In the genomic region with DNA sequence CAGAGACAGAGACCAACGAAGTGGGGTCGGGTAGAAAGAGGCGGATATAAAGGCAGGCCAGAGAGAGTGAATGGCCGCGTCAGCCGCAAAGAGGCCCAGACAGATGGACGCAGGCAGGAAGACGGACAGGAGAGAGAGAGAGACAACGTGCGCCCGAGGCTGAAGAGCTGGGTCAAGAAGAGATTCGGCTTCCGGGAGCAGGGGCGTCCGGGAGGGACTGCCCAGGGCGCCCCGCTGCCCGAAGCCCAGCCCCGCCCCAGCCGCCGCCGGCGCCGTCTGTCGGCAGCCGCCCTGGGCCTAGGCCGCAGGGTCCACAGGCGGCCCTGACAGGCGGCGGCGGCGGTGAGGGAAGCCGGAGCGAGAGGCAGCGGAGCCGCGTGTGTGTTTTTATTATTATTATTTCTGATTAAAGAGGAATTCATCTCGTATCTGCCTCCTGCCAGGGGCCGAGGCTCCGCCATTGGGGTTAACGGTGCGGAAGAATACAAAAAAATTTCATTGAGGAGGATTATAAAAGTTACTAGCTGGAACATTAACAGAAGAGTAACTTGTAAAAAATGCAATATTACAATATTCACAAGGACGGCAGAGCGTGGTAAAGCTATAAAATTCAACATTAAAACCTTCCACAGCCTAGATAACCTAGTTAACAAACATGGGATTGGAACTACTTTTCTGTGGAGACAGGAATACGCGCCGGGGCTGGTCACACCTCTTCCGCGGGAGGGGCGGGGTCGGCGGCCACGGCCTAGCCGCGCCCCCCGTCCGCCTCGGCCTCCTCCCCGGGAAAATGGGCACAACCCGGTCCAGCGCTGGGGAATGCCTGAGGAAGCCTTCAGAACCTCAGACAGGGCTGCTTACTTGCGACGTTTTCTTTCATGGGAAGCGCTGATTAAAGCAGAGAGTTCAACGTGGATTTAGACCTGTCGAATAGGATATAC, we compare ENCODE assay signal across 11 cellular contexts. TPM values are rescaled to one million over a fixed set of nuclear protein-coding genes. Genes with fewer than 3 reads are reported as not detected.
DNase-seq lines count a peak whose midpoint lies in the region; ATAC-seq and TF ChIP-seq lines count a peak whose summit lies in the region.
"Had no signal": no experiment of that assay in that cellular context is flagged by ENCODE, and none has a peak within 500 bp of the region (broad histone marks: within the 10 kb centered on the region; RNA-seq: fewer than 3 reads in every experiment).

No MANE protein-coding gene starts in this region.

- peak overlapping the region; percentile 77 for H3K4me3 Mint-ChIP-seq in activated naive CD4-positive, alpha-beta T cell treated with anti-CD3 and anti-CD28 coated beads, Interleukin-2, amount 50 U/mL, for 24 hours
- peak overlapping the region; percentile 13 to 25 for H3K4me3 Mint-ChIP-seq in effector memory CD8-positive, alpha-beta T cell
- peak overlapping the region in 7 of 8 donors; percentile 19 to 82 (median 66) for H3K4me3 Mint-ChIP-seq in naive B cell
- H3K4me3 Mint-ChIP-seq: activated T-helper 1 cell treated with anti-CD3 and anti-CD28 coated beads, Interleukin-12 subunit alpha, Interleukin-12 subunit beta, Interleukin-2, Interleukin-4 antibody, amounts not matched to agents 30 ng/mL and 10 ng/mL and 1 ng/mL, durations not matched to agents 14 hours and 24 hours and 36 hours; dendritic cell treated with granulocyte-macrophage colony-stimulating factor and Interleukin-4, amounts not matched to agents 40 ng/mL and 50 ng/mL, for 4 days had no signal

- H3K4me1 Mint-ChIP-seq in activated naive CD4-positive, alpha-beta T cell treated with anti-CD3 and anti-CD28 coated beads, Interleukin-2, amount 50 U/mL, for 24 hours = peaks cover 10% of the 10 kb centered on the region
- peaks cover 0 to 8% of the 10 kb centered on the region in 2 donors for H3K4me1 Mint-ChIP-seq in effector memory CD8-positive, alpha-beta T cell (ENCODE audit: low read depth in 2 of 2)
- peaks cover 12 to 17% (median 13%) of the 10 kb centered on the region in 3 donors for H3K4me1 Mint-ChIP-seq in naive B cell

- H3K4me1 ChIP-seq in thoracic aorta (ENCODE audit: control insufficient read depth in 1 of 2, low read depth in 2 of 2) = no peaks in the 10 kb centered on the region

- ATAC-seq in effector memory CD8-positive, alpha-beta T cell (replicated peaks) = no peak
- ATAC-seq in naive B cell (ENCODE audit: low read depth in 2 of 2) (no peak), thoracic aorta (ENCODE audit: insufficient number of reproducible peaks, low FRiP score, low read depth) (no peak), HG03432 (IDR thresholded peaks at IDR 0.05; ENCODE audit: unreplicated experiment) (no peak)

- no peak for TF ChIP-seq CTCF in thoracic aorta (IDR thresholded peaks at IDR 0.05)

- DNase-seq in activated naive CD4-positive, alpha-beta T cell treated with anti-CD3 and anti-CD28 coated beads, Interleukin-2, amount 50 U/mL, for 16 hours = no peak
- no peak for DNase-seq in effector memory CD8-positive, alpha-beta T cell
- no peak for DNase-seq in naive B cell
- no peak for DNase-seq in thoracic aorta (ENCODE audit: low spot score)
- DNase-seq in medulla oblongata (ENCODE audit: extremely low spot score) = no peak
- DNase-seq in midbrain (lab: John Stamatoyannopoulos, UW) = no peak
- DNase-seq: NCI-H146 had no signal

- peak overlapping the region; percentile 64 for H3K4me3 ChIP-seq in thoracic aorta

- H3K36me3 Mint-ChIP-seq in activated naive CD4-positive, alpha-beta T cell treated with anti-CD3 and anti-CD28 coated beads, Interleukin-2, amount 50 U/mL, for 24 hours = peaks cover 2% of the 10 kb centered on the region
- H3K36me3 Mint-ChIP-seq in effector memory CD8-positive, alpha-beta T cell (ENCODE audit: insufficient read depth) = no peaks in the 10 kb centered on the region
- peaks cover 0 to 10% of the 10 kb centered on the region in 2 donors for H3K36me3 Mint-ChIP-seq in naive B cell

- no peaks in the 10 kb centered on the region for H3K9me3 Mint-ChIP-seq in activated naive CD4-positive, alpha-beta T cell treated with anti-CD3 and anti-CD28 coated beads, Interleukin-2, amount 50 U/mL, for 24 hours
- no peaks in the 10 kb centered on the region for H3K9me3 Mint-ChIP-seq in effector memory CD8-positive, alpha-beta T cell
- peaks cover 0 to 6% (median 3%) of the 10 kb centered on the region in 7 donors for H3K9me3 Mint-ChIP-seq in naive B cell
- H3K9me3 Mint-ChIP-seq: activated T-helper 1 cell treated with anti-CD3 and anti-CD28 coated beads, Interleukin-12 subunit alpha, Interleukin-12 subunit beta, Interleukin-2, Interleukin-4 antibody, amounts not matched to agents 30 ng/mL and 10 ng/mL and 1 ng/mL, durations not matched to agents 14 hours and 24 hours and 36 hours; dendritic cell treated with granulocyte-macrophage colony-stimulating factor and Interleukin-4, amounts not matched to agents 40 ng/mL and 50 ng/mL, for 4 days had no signal

- no peak overlapping the region for H3K27ac ChIP-seq in thoracic aorta

- peak overlapping the region; percentile 57 for H3K27ac Mint-ChIP-seq in activated naive CD4-positive, alpha-beta T cell treated with anti-CD3 and anti-CD28 coated beads, Interleukin-2, amount 50 U/mL, for 24 hours
- H3K27ac Mint-ChIP-seq in effector memory CD8-positive, alpha-beta T cell = no peak overlapping the region
- H3K27ac Mint-ChIP-seq in naive B cell = peak overlapping the region in 1 of 6 donors; percentile 14
- H3K27ac Mint-ChIP-seq: activated T-helper 1 cell treated with anti-CD3 and anti-CD28 coated beads, Interleukin-12 subunit alpha, Interleukin-12 subunit beta, Interleukin-2, Interleukin-4 antibody, amounts not matched to agents 30 ng/mL and 10 ng/mL and 1 ng/mL, durations not matched to agents 14 hours and 24 hours and 36 hours; dendritic cell treated with granulocyte-macrophage colony-stimulating factor and Interleukin-4, amounts not matched to agents 40 ng/mL and 50 ng/mL, for 4 days had no signal

- no peaks in the 10 kb centered on the region for H3K36me3 ChIP-seq in thoracic aorta

- H3K9me3 ChIP-seq in thoracic aorta = no peaks in the 10 kb centered on the region

- H3K27me3 ChIP-seq in thoracic aorta (replicated peaks; ENCODE audit: insufficient read depth) = peaks cover 14% of the 10 kb centered on the region

- H3K27me3 Mint-ChIP-seq in activated naive CD4-positive, alpha-beta T cell treated with anti-CD3 and anti-CD28 coated beads, Interleukin-2, amount 50 U/mL, for 24 hours = peaks cover 71% of the 10 kb centered on the region
- H3K27me3 Mint-ChIP-seq in effector memory CD8-positive, alpha-beta T cell = peaks cover 84 to 98% of the 10 kb centered on the region in 2 donors
- peaks cover 86 to 96% (median 95%) of the 10 kb centered on the region in 3 donors for H3K27me3 Mint-ChIP-seq in naive B cell

RNA-seq across cellular contexts. Expression of a gene that starts 29.7 kb away (rescaled TPM):
- not detected for polyA plus RNA-seq in naive B cell (ENCODE audit: low read depth in 6 of 6)
- not detected for total RNA-seq in thoracic aorta
- total RNA-seq: activated T-helper 1 cell treated with anti-CD3 and anti-CD28 coated beads, Interleukin-12 subunit alpha, Interleukin-12 subunit beta, Interleukin-2, Interleukin-4 antibody, amounts not matched to agents 30 ng/mL and 10 ng/mL and 1 ng/mL, durations not matched to agents 14 hours and 24 hours and 36 hours had no signal

Comparison
In these comparisons a context has a peak if more than half of its experiments do, and no peak if none do; other contexts are left out.
1. H3K4me3 Mint-ChIP-seq: peak in every context shown above with its lines; median percentile 77 in activated naive CD4-positive, alpha-beta T cell treated with anti-CD3 and anti-CD28 coated beads, Interleukin-2, amount 50 U/mL, for 24 hours; 66 in naive B cell; 19 in effector memory CD8-positive, alpha-beta T cell.